8 cellular contexts compared by ENCODE assay signal in the genomic region with DNA sequence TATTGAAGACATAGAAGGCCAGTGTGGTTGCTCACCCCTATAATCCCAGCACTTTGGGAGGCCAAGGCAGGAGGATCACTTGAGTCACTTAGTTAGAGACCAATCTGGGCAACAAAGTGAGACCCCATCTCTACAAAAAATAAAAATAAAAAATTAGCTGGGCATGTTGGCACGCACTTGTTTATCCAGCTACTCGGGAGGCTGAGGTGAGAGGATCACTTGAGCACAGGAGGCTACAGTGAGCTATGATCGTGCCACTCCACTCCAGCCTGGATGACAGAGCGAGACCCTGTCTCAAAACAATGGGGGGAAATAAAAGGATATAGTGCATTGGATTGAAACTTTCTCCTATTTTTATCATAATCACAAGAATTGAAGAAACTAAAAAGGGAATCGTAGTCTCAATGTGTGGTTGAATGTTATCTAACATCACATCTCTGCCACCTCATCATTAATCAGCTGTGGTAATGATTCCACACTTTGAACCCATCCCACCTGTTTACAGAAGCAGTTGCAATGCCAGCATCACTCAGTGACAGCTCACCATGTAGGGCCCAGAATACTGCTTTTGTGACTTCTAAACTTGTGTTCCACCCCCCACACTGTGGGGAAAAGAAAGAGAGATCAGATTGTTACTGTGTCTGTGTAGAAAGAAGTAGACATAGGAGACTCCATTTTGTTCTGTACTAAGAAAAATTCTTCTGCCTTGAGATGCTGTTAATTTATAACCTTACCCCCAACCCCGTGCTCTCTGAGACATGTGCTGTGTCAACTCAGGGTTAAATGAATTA. TPM values are rescaled to one million over a fixed set of nuclear protein-coding genes. Genes with fewer than 3 reads are reported as not detected.
DNase-seq lines count a peak whose midpoint lies in the region; ATAC-seq lines count a peak whose summit lies in the region.
"Not testable (repeated sequence)": the region's sequence is repeated elsewhere in the genome, so short reads cannot be mapped to it uniquely, and the experiment has no call there.

No MANE protein-coding gene starts in this region.

- not testable (repeated sequence) for H3K27me3 Mint-ChIP-seq in T-helper 2 cell treated with Interferon-gamma antibody and Interleukin-4, amounts not matched to agents 5 μg/mL and 100 μg/mL, for 36 hours (ENCODE audit: low read depth); activated naive CD8-positive, alpha-beta T cell treated with anti-CD3 and anti-CD28 coated beads for 36 hours

- in situ Hi-C loops in Caki2 (cut with HindIII; ENCODE audit: low pct_unique_long_range_greater_than_20kb, low sequenced_read_pairs): not testable (repeated sequence)

- H3K27ac Mint-ChIP-seq in T-helper 2 cell treated with Interferon-gamma antibody and Interleukin-4, amounts not matched to agents 5 μg/mL and 100 μg/mL, for 36 hours: peak overlapping the region; percentile 43
- peak overlapping the region; percentile 30 for H3K27ac Mint-ChIP-seq in activated naive CD8-positive, alpha-beta T cell treated with anti-CD3 and anti-CD28 coated beads for 36 hours

- H3K36me3 Mint-ChIP-seq in T-helper 2 cell treated with Interferon-gamma antibody and Interleukin-4, amounts not matched to agents 5 μg/mL and 100 μg/mL, for 36 hours (ENCODE audit: low read depth); activated naive CD8-positive, alpha-beta T cell treated with anti-CD3 and anti-CD28 coated beads for 36 hours: not testable (repeated sequence)

- H3K4me1 Mint-ChIP-seq in T-helper 2 cell treated with Interferon-gamma antibody and Interleukin-4, amounts not matched to agents 5 μg/mL and 100 μg/mL, for 36 hours (ENCODE audit: low read depth): peaks cover 11% of the 10 kb centered on the region
- peaks cover 19% of the 10 kb centered on the region for H3K4me1 Mint-ChIP-seq in activated naive CD8-positive, alpha-beta T cell treated with anti-CD3 and anti-CD28 coated beads for 36 hours

- DNase-seq in Caki2 (ENCODE audit: low read depth) (peak; percentile 77), LHCN-M2 (ENCODE audit: low read depth) (peak; percentile 83), glomerular visceral epithelial cell (ENCODE audit: extremely low spot score) (peak; percentile 52)
- DNase-seq in T-helper 2 cell treated with Interferon-gamma antibody and Interleukin-4, amounts not matched to agents 5 μg/mL and 100 μg/mL, for 36 hours (ENCODE audit: low spot score): peak; percentile 59
- DNase-seq in activated CD8-positive, alpha-beta memory T cell treated with anti-CD3 and anti-CD28 coated beads, Interleukin-2, amount 50 U/mL, for 4 hours: peak; percentile 29
- peak; percentile 26 for DNase-seq in activated naive CD8-positive, alpha-beta T cell treated with anti-CD3 and anti-CD28 coated beads for 36 hours
- peak in 2 of 3 donors; percentile 27 to 35 for DNase-seq in stimulated activated CD4-positive, alpha-beta T cell treated with anti-CD3 and anti-CD28 coated beads, Interleukin-12 subunit alpha, Interleukin-12 subunit beta, amount 100 ng/mL, for 48 hours (ENCODE audit: low read depth in 2 of 3, low spot score in 1 of 3)
- DNase-seq in stimulated activated naive CD8-positive, alpha-beta T cell treated with anti-CD3 and anti-CD28 coated beads, Interleukin-15, Interleukin-2, amounts not matched to agents 100 U/mL and 50 U/mL, for 24 hours: peak; percentile 21

- peak; percentile 96 for ATAC-seq in stimulated activated naive CD8-positive, alpha-beta T cell treated with anti-CD3 and anti-CD28 coated beads, Interleukin-15, Interleukin-2, amounts not matched to agents 100 U/mL and 50 U/mL, for 24 hours

- not testable (repeated sequence) for H3K9me3 Mint-ChIP-seq in T-helper 2 cell treated with Interferon-gamma antibody and Interleukin-4, amounts not matched to agents 5 μg/mL and 100 μg/mL, for 36 hours; activated naive CD8-positive, alpha-beta T cell treated with anti-CD3 and anti-CD28 coated beads for 36 hours

- not testable (repeated sequence) for H3K4me3 Mint-ChIP-seq in T-helper 2 cell treated with Interferon-gamma antibody and Interleukin-4, amounts not matched to agents 5 μg/mL and 100 μg/mL, for 36 hours; activated naive CD8-positive, alpha-beta T cell treated with anti-CD3 and anti-CD28 coated beads for 36 hours

RNA-seq across cellular contexts. Expression of gene LRRC37A3, which starts 10.3 kb away (rescaled TPM):
- total RNA-seq in Caki2 (2014; rRNA removed; shearing (Covaris generic); ENCODE audit: low replicate concordance): 9.6 and 13.9 TPM in 2 replicates
- total RNA-seq in LHCN-M2 (2014; rRNA removed): 2.8 and 3.8 TPM in 2 replicates
- polyA plus RNA-seq in LHCN-M2 (2012): 2.6 TPM
- 1 to 10 TPM; 4.5 to 4.8 TPM for total RNA-seq in activated naive CD8-positive, alpha-beta T cell treated with anti-CD3 and anti-CD28 coated beads for 36 hours

Comparison
In these comparisons a context has a peak if more than half of its experiments do, and no peak if none do; other contexts are left out.
1. Peak in every context shown above with its lines: DNase-seq and ATAC-seq.
2. DNase-seq: peak in every context shown above with its lines; median percentile 83 in LHCN-M2; 77 in Caki2; 59 in T-helper 2 cell treated with Interferon-gamma antibody and Interleukin-4, amounts not matched to agents 5 μg/mL and 100 μg/mL, for 36 hours; 52 in glomerular visceral epithelial cell; 31 in stimulated activated CD4-positive, alpha-beta T cell treated with anti-CD3 and anti-CD28 coated beads, Interleukin-12 subunit alpha, Interleukin-12 subunit beta, amount 100 ng/mL, for 48 hours; 29 in activated CD8-positive, alpha-beta memory T cell treated with anti-CD3 and anti-CD28 coated beads, Interleukin-2, amount 50 U/mL, for 4 hours; 26 in activated naive CD8-positive, alpha-beta T cell treated with anti-CD3 and anti-CD28 coated beads for 36 hours; 21 in stimulated activated naive CD8-positive, alpha-beta T cell treated with anti-CD3 and anti-CD28 coated beads, Interleukin-15, Interleukin-2, amounts not matched to agents 100 U/mL and 50 U/mL, for 24 hours.